16 cellular contexts compared by ENCODE assay signal in the genomic region with DNA sequence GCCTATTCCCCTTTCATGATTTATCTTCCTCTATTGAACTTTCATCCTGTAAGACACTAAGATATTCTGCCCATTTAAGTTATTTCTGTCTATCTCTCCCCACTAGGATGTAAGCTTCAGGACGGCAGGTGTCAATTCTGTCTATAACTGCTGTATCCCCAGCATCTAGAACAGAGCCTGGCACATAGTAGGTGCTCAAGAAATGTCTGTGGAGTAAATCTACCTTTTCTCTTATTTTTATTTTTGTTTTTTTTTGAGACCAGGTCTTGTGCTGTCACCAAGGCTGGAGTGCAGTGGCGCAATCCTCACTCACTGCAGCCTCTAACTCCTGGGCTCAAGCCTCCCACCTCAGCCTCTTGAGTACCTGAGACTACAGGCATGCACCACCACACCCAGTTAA. TPM values are rescaled to one million over a fixed set of nuclear protein-coding genes. Genes with fewer than 3 reads are reported as not detected.
DNase-seq lines count a peak whose midpoint lies in the region; ATAC-seq and TF ChIP-seq lines count a peak whose summit lies in the region.
"Had no signal": no experiment of that assay in that cellular context is flagged by ENCODE, and none has a peak within 500 bp of the region (broad histone marks: within the 10 kb centered on the region; RNA-seq: fewer than 3 reads in every experiment).

No MANE protein-coding gene starts in this region.

- H3K27ac Mint-ChIP-seq in CD4-positive, CD25-positive, alpha-beta regulatory T cell: peak overlapping the region in 2 of 3 donors; percentile 52 to 57
- H3K27ac Mint-ChIP-seq in CD4-positive, alpha-beta memory T cell: peak overlapping the region in 5 of 7 donors; percentile 22 to 78 (median 62)
- H3K27ac Mint-ChIP-seq in activated T-helper 1 cell treated with anti-CD3 and anti-CD28 coated beads, Interleukin-12 subunit alpha, Interleukin-12 subunit beta, Interleukin-2, Interleukin-4 antibody, amounts not matched to agents 30 ng/mL and 10 ng/mL and 1 ng/mL, durations not matched to agents 14 hours and 24 hours and 36 hours: peak overlapping the region; percentile 52
- peak overlapping the region in 8 of 9 donors; percentile 34 to 94 (median 80) for H3K27ac Mint-ChIP-seq in naive thymus-derived CD4-positive, alpha-beta T cell

- ATAC-seq in CD4-positive, CD25-positive, alpha-beta regulatory T cell (ENCODE audit: low read depth in 2 of 2): no peak
- no peak for ATAC-seq in naive thymus-derived CD4-positive, alpha-beta T cell
- ATAC-seq in gastrocnemius medialis: no peak
- ATAC-seq: Right ventricle myocardium inferior had no signal

- H3K4me1 Mint-ChIP-seq in CD4-positive, CD25-positive, alpha-beta regulatory T cell: peaks cover 6 to 43% (median 26%) of the 10 kb centered on the region in 4 donors
- H3K4me1 Mint-ChIP-seq in CD4-positive, alpha-beta memory T cell: peaks cover 20 to 47% (median 34%) of the 10 kb centered on the region in 4 donors
- peaks cover 38% of the 10 kb centered on the region for H3K4me1 Mint-ChIP-seq in activated T-helper 1 cell treated with anti-CD3 and anti-CD28 coated beads, Interleukin-12 subunit alpha, Interleukin-12 subunit beta, Interleukin-2, Interleukin-4 antibody, amounts not matched to agents 30 ng/mL and 10 ng/mL and 1 ng/mL, durations not matched to agents 14 hours and 24 hours and 36 hours (ENCODE audit: low read depth)
- peaks cover 24 to 53% (median 33%) of the 10 kb centered on the region in 7 donors for H3K4me1 Mint-ChIP-seq in naive thymus-derived CD4-positive, alpha-beta T cell

- peaks cover 36% of the 10 kb centered on the region for H3K36me3 Mint-ChIP-seq in CD4-positive, CD25-positive, alpha-beta regulatory T cell
- peaks cover 52 to 62% of the 10 kb centered on the region in 2 donors for H3K36me3 Mint-ChIP-seq in CD4-positive, alpha-beta memory T cell
- peaks cover 37% of the 10 kb centered on the region for H3K36me3 Mint-ChIP-seq in activated T-helper 1 cell treated with anti-CD3 and anti-CD28 coated beads, Interleukin-12 subunit alpha, Interleukin-12 subunit beta, Interleukin-2, Interleukin-4 antibody, amounts not matched to agents 30 ng/mL and 10 ng/mL and 1 ng/mL, durations not matched to agents 14 hours and 24 hours and 36 hours (ENCODE audit: low read depth)
- H3K36me3 Mint-ChIP-seq in naive thymus-derived CD4-positive, alpha-beta T cell: peaks cover 10 to 45% (median 24%) of the 10 kb centered on the region in 5 donors

- H3K27me3 ChIP-seq in CD4-positive, CD25-positive, alpha-beta regulatory T cell (ENCODE audit: control insufficient read depth, insufficient read depth, low read length): no peaks in the 10 kb centered on the region
- no peaks in the 10 kb centered on the region for H3K27me3 ChIP-seq in CD4-positive, alpha-beta memory T cell (ENCODE audit: insufficient read depth, low read length)
- H3K27me3 ChIP-seq in naive thymus-derived CD4-positive, alpha-beta T cell (ENCODE audit: control insufficient read depth in 2 of 2, insufficient read depth in 2 of 2, low read length in 2 of 2): no peaks in the 10 kb centered on the region
- H3K27me3 ChIP-seq in gastrocnemius medialis: no peaks in the 10 kb centered on the region

- no peak for TF ChIP-seq POLR2A in gastrocnemius medialis (IDR thresholded peaks at IDR 0.05)

- H3K9me3 Mint-ChIP-seq in CD4-positive, CD25-positive, alpha-beta regulatory T cell: peaks cover 0 to 2% (median 0%) of the 10 kb centered on the region in 7 donors
- no peaks in the 10 kb centered on the region for H3K9me3 Mint-ChIP-seq in CD4-positive, alpha-beta memory T cell
- H3K9me3 Mint-ChIP-seq in activated T-helper 1 cell treated with anti-CD3 and anti-CD28 coated beads, Interleukin-12 subunit alpha, Interleukin-12 subunit beta, Interleukin-2, Interleukin-4 antibody, amounts not matched to agents 30 ng/mL and 10 ng/mL and 1 ng/mL, durations not matched to agents 14 hours and 24 hours and 36 hours: no peaks in the 10 kb centered on the region
- H3K9me3 Mint-ChIP-seq in naive thymus-derived CD4-positive, alpha-beta T cell: no peaks in the 10 kb centered on the region

- POLR2A ChIA-PET in CD4-positive, alpha-beta memory T cell (lab: Charles Lee; ENCODE audit: partially characterized antibody): interaction anchor here (0.7 to 33.0 kb wide), 16 partner anchors 10 to 89 kb away, joined by 3 to 3358 read pairs (median 16); a partner anchor contains a TSS
- POLR2A ChIA-PET in naive thymus-derived CD4-positive, alpha-beta T cell (lab: Charles Lee): interaction anchor here (0.6 to 35.3 kb wide), 10 partner anchors 8 to 154 kb away, joined by 3 to 1967 read pairs (median 8); a partner anchor contains a TSS

- H3K27ac ChIP-seq in CD4-positive, CD25-positive, alpha-beta regulatory T cell (ENCODE audit: insufficient read depth, low read length, poor library complexity, severe bottlenecking): no peak overlapping the region
- no peak overlapping the region for H3K27ac ChIP-seq in CD4-positive, alpha-beta memory T cell (ENCODE audit: low read depth, low read length)
- H3K27ac ChIP-seq in naive thymus-derived CD4-positive, alpha-beta T cell (ENCODE audit: low read depth, low read length): peak overlapping the region; percentile 31
- no peak overlapping the region for H3K27ac ChIP-seq in gastrocnemius medialis
- H3K27ac ChIP-seq: BLaER1 had no signal

- in situ Hi-C loops in gastrocnemius medialis (cut with MboI; ENCODE audit: low sequenced_read_pairs in 4 of 4): loop anchor here in 3 of 4 donors (5.0 kb wide), 2 partner anchors 36 to 46 kb away; no protein-coding TSS in a partner anchor

- intact Hi-C loops in CD4-positive, alpha-beta memory T cell (cut with micrococcal nuclease): loop anchor here (5.0 kb wide), 1 partner anchor 156 kb away; a partner anchor contains a TSS
- intact Hi-C loops in activated T-helper 1 cell treated with anti-CD3 and anti-CD28 coated beads, Interleukin-12 subunit alpha, Interleukin-12 subunit beta, Interleukin-2, Interleukin-4 antibody, amounts not matched to agents 30 ng/mL and 10 ng/mL and 1 ng/mL, durations not matched to agents 14 hours and 24 hours and 36 hours (cut with micrococcal nuclease): no loop called here
- intact Hi-C loops in naive thymus-derived CD4-positive, alpha-beta T cell (cut with micrococcal nuclease): no loop called here
- intact Hi-C loops in gastrocnemius medialis (cut with DNase I; ENCODE audit: low total_unique reads): loop anchor here (10.0 kb wide), 1 partner anchor 119 kb away; no protein-coding TSS in a partner anchor

- CTCF ChIA-PET in CD4-positive, alpha-beta memory T cell (lab: Charles Lee; ENCODE audit: partially characterized antibody): interaction anchor here (1.0 to 25.6 kb wide), 12 partner anchors 15 to 97 kb away, joined by 3 to 1027 read pairs (median 12); a partner anchor contains a TSS
- CTCF ChIA-PET in naive thymus-derived CD4-positive, alpha-beta T cell (lab: Charles Lee): interaction anchor here (1.9 to 19.8 kb wide), 3 partner anchors 40 to 68 kb away, joined by 7 to 541 read pairs (median 26); a partner anchor contains a TSS

- peaks cover 50% of the 10 kb centered on the region for H3K36me3 ChIP-seq in CD4-positive, CD25-positive, alpha-beta regulatory T cell (ENCODE audit: control insufficient read depth, insufficient read depth, low read length)
- peaks cover 49% of the 10 kb centered on the region for H3K36me3 ChIP-seq in CD4-positive, alpha-beta memory T cell (ENCODE audit: insufficient read depth, low read length)
- peaks cover 0 to 46% (median 20%) of the 10 kb centered on the region in 3 experiments for H3K36me3 ChIP-seq in naive thymus-derived CD4-positive, alpha-beta T cell (ENCODE audit: control insufficient read depth in 2 of 3, insufficient read depth in 3 of 3, low read length in 3 of 3)
- no peaks in the 10 kb centered on the region for H3K36me3 ChIP-seq in gastrocnemius medialis
- H3K36me3 ChIP-seq: BLaER1 had no signal

- H3K4me3 Mint-ChIP-seq in CD4-positive, CD25-positive, alpha-beta regulatory T cell: peak overlapping the region in 3 of 4 donors; percentile 3 to 78 (median 35)
- H3K4me3 Mint-ChIP-seq in CD4-positive, alpha-beta memory T cell: peak overlapping the region in 2 of 8 donors; percentile 44 to 46
- H3K4me3 Mint-ChIP-seq in activated T-helper 1 cell treated with anti-CD3 and anti-CD28 coated beads, Interleukin-12 subunit alpha, Interleukin-12 subunit beta, Interleukin-2, Interleukin-4 antibody, amounts not matched to agents 30 ng/mL and 10 ng/mL and 1 ng/mL, durations not matched to agents 14 hours and 24 hours and 36 hours: no peak overlapping the region
- H3K4me3 Mint-ChIP-seq in naive thymus-derived CD4-positive, alpha-beta T cell: peak overlapping the region in 3 of 10 donors; percentile 42 to 99 (median 79)

- H3K27me3 Mint-ChIP-seq in CD4-positive, CD25-positive, alpha-beta regulatory T cell: no peaks in the 10 kb centered on the region
- H3K27me3 Mint-ChIP-seq in CD4-positive, alpha-beta memory T cell: no peaks in the 10 kb centered on the region
- no peaks in the 10 kb centered on the region for H3K27me3 Mint-ChIP-seq in activated T-helper 1 cell treated with anti-CD3 and anti-CD28 coated beads, Interleukin-12 subunit alpha, Interleukin-12 subunit beta, Interleukin-2, Interleukin-4 antibody, amounts not matched to agents 30 ng/mL and 10 ng/mL and 1 ng/mL, durations not matched to agents 14 hours and 24 hours and 36 hours (ENCODE audit: insufficient read depth)
- no peaks in the 10 kb centered on the region for H3K27me3 Mint-ChIP-seq in naive thymus-derived CD4-positive, alpha-beta T cell

- no peak for DNase-seq in CD4-positive, CD25-positive, alpha-beta regulatory T cell
- DNase-seq in CD4-positive, alpha-beta memory T cell: no peak
- DNase-seq in activated T-helper 1 cell treated with anti-CD3 and anti-CD28 coated beads, Interleukin-12 subunit alpha, Interleukin-12 subunit beta, Interleukin-2, Interleukin-4 antibody, amounts not matched to agents 30 ng/mL and 10 ng/mL and 1 ng/mL, durations not matched to agents 14 hours and 24 hours and 36 hours (ENCODE audit: low spot score): no peak
- DNase-seq in naive thymus-derived CD4-positive, alpha-beta T cell: no peak
- DNase-seq in gastrocnemius medialis (no peak), RKO (ENCODE audit: low spot score) (no peak), iPS-NIHi7 (ENCODE audit: extremely low spot score) (no peak)
- DNase-seq: Caco-2, H7, NCI-H1930, NCI-H2171, NCI-H446 treated with DMSO at 0.1 percent for 48 hours, NCI-H748 treated with DMSO at 0.1 percent for 48 hours had no signal

- H3K4me3 ChIP-seq in CD4-positive, CD25-positive, alpha-beta regulatory T cell (ENCODE audit: low read depth, low read length): no peak overlapping the region
- no peak overlapping the region for H3K4me3 ChIP-seq in CD4-positive, alpha-beta memory T cell (ENCODE audit: low read length in 2 of 2)
- no peak overlapping the region for H3K4me3 ChIP-seq in naive thymus-derived CD4-positive, alpha-beta T cell (ENCODE audit: low read length)
- H3K4me3 ChIP-seq in gastrocnemius medialis: no peak overlapping the region
- H3K4me3 ChIP-seq: BLaER1 had no signal

- H3K4me1 ChIP-seq in CD4-positive, CD25-positive, alpha-beta regulatory T cell (ENCODE audit: control insufficient read depth, insufficient read depth, low read length, poor library complexity, severe bottlenecking): peaks cover 42% of the 10 kb centered on the region
- peaks cover 36% of the 10 kb centered on the region for H3K4me1 ChIP-seq in CD4-positive, alpha-beta memory T cell (ENCODE audit: insufficient read depth, low read length)
- peaks cover 27 to 34% of the 10 kb centered on the region in 2 donors for H3K4me1 ChIP-seq in naive thymus-derived CD4-positive, alpha-beta T cell (ENCODE audit: control insufficient read depth in 2 of 2, insufficient read depth in 2 of 2, low read length in 2 of 2)
- H3K4me1 ChIP-seq in gastrocnemius medialis: peaks cover 4 to 5% of the 10 kb centered on the region in 2 donors
- H3K4me1 ChIP-seq: Caco-2 had no signal

- no peaks in the 10 kb centered on the region for H3K9me3 ChIP-seq in CD4-positive, CD25-positive, alpha-beta regulatory T cell (ENCODE audit: control insufficient read depth in 2 of 2, low read length in 2 of 2)
- H3K9me3 ChIP-seq in CD4-positive, alpha-beta memory T cell (ENCODE audit: control insufficient read depth in 1 of 2, low read length in 2 of 2): no peaks in the 10 kb centered on the region
- H3K9me3 ChIP-seq in naive thymus-derived CD4-positive, alpha-beta T cell (ENCODE audit: control insufficient read depth in 2 of 3, low read length in 3 of 3): no peaks in the 10 kb centered on the region
- no peaks in the 10 kb centered on the region for H3K9me3 ChIP-seq in gastrocnemius medialis
- H3K9me3 ChIP-seq: BLaER1, Caco-2 had no signal

- no peak for TF ChIP-seq CTCF in gastrocnemius medialis (IDR thresholded peaks at IDR 0.05 in 4 of 5, conservative IDR thresholded peaks at IDR 0.05 in 1 of 5)

RNA-seq across cellular contexts. Expression of a gene that starts 5.6 kb away (rescaled TPM):
- 1,528 TPM for total RNA-seq in CD4-positive, CD25-positive, alpha-beta regulatory T cell
- over 10,000 TPM in 2 of 4 donors, 1,000 to 10,000 TPM in 2; 9,467 to 12,173 (median 10,919) TPM for polyA plus RNA-seq in CD4-positive, CD25-positive, alpha-beta regulatory T cell
- 1,000 to 10,000 TPM; 1,302 to 1,324 TPM for total RNA-seq in CD4-positive, alpha-beta memory T cell
- polyA plus RNA-seq in CD4-positive, alpha-beta memory T cell: over 10,000 TPM in 1 of 2 donors, 1,000 to 10,000 TPM in 1; 8,660 to 12,303 TPM
- total RNA-seq in activated T-helper 1 cell treated with anti-CD3 and anti-CD28 coated beads, Interleukin-12 subunit alpha, Interleukin-12 subunit beta, Interleukin-2, Interleukin-4 antibody, amounts not matched to agents 30 ng/mL and 10 ng/mL and 1 ng/mL, durations not matched to agents 14 hours and 24 hours and 36 hours: 394 and 411 TPM in 2 replicates
- total RNA-seq in naive thymus-derived CD4-positive, alpha-beta T cell: 1,000 to 10,000 TPM in 3 of 5 experiments, 100 to 1,000 TPM in 2; 719 to 1,390 (median 1,130) TPM
- 1,000 to 10,000 TPM; 7,628 to 8,133 TPM for polyA plus RNA-seq in naive thymus-derived CD4-positive, alpha-beta T cell
- 1 to 10 TPM in 2 of 4 donors, not detected in 2; 1.4 to 2.8 TPM for total RNA-seq in gastrocnemius medialis
- total RNA-seq: Caco-2, LHCN-M2 had no signal

RNA-seq across cellular contexts. Expression of a gene that starts 16.9 kb away (rescaled TPM):
- total RNA-seq in CD4-positive, CD25-positive, alpha-beta regulatory T cell: 30.8 TPM
- 10 to 100 TPM in 3 of 4 donors, 1 to 10 TPM in 1; 8.1 to 15.2 (median 11.0) TPM for polyA plus RNA-seq in CD4-positive, CD25-positive, alpha-beta regulatory T cell
- 100 to 1,000 TPM; 115 to 117 TPM for total RNA-seq in CD4-positive, alpha-beta memory T cell
- 10 to 100 TPM; 13.3 to 17.4 TPM for polyA plus RNA-seq in CD4-positive, alpha-beta memory T cell
- total RNA-seq in activated T-helper 1 cell treated with anti-CD3 and anti-CD28 coated beads, Interleukin-12 subunit alpha, Interleukin-12 subunit beta, Interleukin-2, Interleukin-4 antibody, amounts not matched to agents 30 ng/mL and 10 ng/mL and 1 ng/mL, durations not matched to agents 14 hours and 24 hours and 36 hours: 14.8 and 22.1 TPM in 2 replicates
- 100 to 1,000 TPM in 3 of 5 experiments, 10 to 100 TPM in 2; 35.7 to 131 (median 124) TPM for total RNA-seq in naive thymus-derived CD4-positive, alpha-beta T cell
- polyA plus RNA-seq in naive thymus-derived CD4-positive, alpha-beta T cell: 10 to 100 TPM; 10.5 to 13.6 TPM
- total RNA-seq in gastrocnemius medialis: 1 to 10 TPM; 2.7 to 3.8 (median 3.4) TPM

RNA-seq across cellular contexts. Expression of a gene that starts 30.5 kb away (rescaled TPM):
- total RNA-seq in CD4-positive, CD25-positive, alpha-beta regulatory T cell: 2.3 TPM
- polyA plus RNA-seq in CD4-positive, CD25-positive, alpha-beta regulatory T cell: 1 to 10 TPM in 3 of 4 donors, not detected in 1; 1.0 to 2.0 (median 1.3) TPM
- total RNA-seq in CD4-positive, alpha-beta memory T cell: 1 to 10 TPM; 5.7 to 6.7 TPM
- polyA plus RNA-seq in CD4-positive, alpha-beta memory T cell: 1 to 10 TPM in 1 of 2 donors, under 1 TPM in 1; 0.27 to 3.8 TPM
- 0.83 and 1.9 TPM in 2 replicates for total RNA-seq in activated T-helper 1 cell treated with anti-CD3 and anti-CD28 coated beads, Interleukin-12 subunit alpha, Interleukin-12 subunit beta, Interleukin-2, Interleukin-4 antibody, amounts not matched to agents 30 ng/mL and 10 ng/mL and 1 ng/mL, durations not matched to agents 14 hours and 24 hours and 36 hours
- 1 to 10 TPM in 3 of 5 experiments, under 1 TPM in 1, not detected in 1; 0.59 to 1.5 (median 1.2) TPM for total RNA-seq in naive thymus-derived CD4-positive, alpha-beta T cell
- polyA plus RNA-seq in naive thymus-derived CD4-positive, alpha-beta T cell: 1 to 10 TPM in 1 of 2 donors, not detected in 1; 1.1 TPM
- not detected for total RNA-seq in gastrocnemius medialis
- total RNA-seq: LHCN-M2, Right ventricle myocardium inferior had no signal

RNA-seq across cellular contexts. Expression of a gene that starts 43.5 kb away (rescaled TPM):
- 404 TPM for total RNA-seq in CD4-positive, CD25-positive, alpha-beta regulatory T cell
- polyA plus RNA-seq in CD4-positive, CD25-positive, alpha-beta regulatory T cell: 1,000 to 10,000 TPM; 1,085 to 1,853 (median 1,299) TPM
- 100 to 1,000 TPM; 293 to 305 TPM for total RNA-seq in CD4-positive, alpha-beta memory T cell
- 1,000 to 10,000 TPM in 1 of 2 donors, 100 to 1,000 TPM in 1; 979 to 1,531 TPM for polyA plus RNA-seq in CD4-positive, alpha-beta memory T cell
- total RNA-seq in activated T-helper 1 cell treated with anti-CD3 and anti-CD28 coated beads, Interleukin-12 subunit alpha, Interleukin-12 subunit beta, Interleukin-2, Interleukin-4 antibody, amounts not matched to agents 30 ng/mL and 10 ng/mL and 1 ng/mL, durations not matched to agents 14 hours and 24 hours and 36 hours: 551 and 575 TPM in 2 replicates
- 100 to 1,000 TPM; 156 to 636 (median 224) TPM for total RNA-seq in naive thymus-derived CD4-positive, alpha-beta T cell
- polyA plus RNA-seq in naive thymus-derived CD4-positive, alpha-beta T cell: 100 to 1,000 TPM; 569 to 630 TPM
- total RNA-seq in gastrocnemius medialis: 10 to 100 TPM; 10.3 to 16.9 (median 13.1) TPM

RNA-seq across cellular contexts. Expression of a gene that starts 49.2 kb away (rescaled TPM):
- not detected for total RNA-seq in CD4-positive, CD25-positive, alpha-beta regulatory T cell
- under 1 TPM in 2 of 4 donors, not detected in 2; 0.25 to 0.55 TPM for polyA plus RNA-seq in CD4-positive, CD25-positive, alpha-beta regulatory T cell
- not detected for total RNA-seq in CD4-positive, alpha-beta memory T cell
- under 1 TPM; 0.49 to 0.63 TPM for polyA plus RNA-seq in CD4-positive, alpha-beta memory T cell
- not detected in 2 replicates for total RNA-seq in activated T-helper 1 cell treated with anti-CD3 and anti-CD28 coated beads, Interleukin-12 subunit alpha, Interleukin-12 subunit beta, Interleukin-2, Interleukin-4 antibody, amounts not matched to agents 30 ng/mL and 10 ng/mL and 1 ng/mL, durations not matched to agents 14 hours and 24 hours and 36 hours
- 1 to 10 TPM in 1 of 5 experiments, under 1 TPM in 2, not detected in 2; 0.22 to 6.3 (median 0.51) TPM for total RNA-seq in naive thymus-derived CD4-positive, alpha-beta T cell
- not detected for polyA plus RNA-seq in naive thymus-derived CD4-positive, alpha-beta T cell
- total RNA-seq in gastrocnemius medialis: not detected
- total RNA-seq: Caco-2, H7, LHCN-M2 had no signal

Comparison
In these comparisons a context has a peak if more than half of its experiments do, and no peak if none do; other contexts are left out.
1. RNA of a gene that starts 5.6 kb away (total RNA-seq): 1,528 TPM in CD4-positive, CD25-positive, alpha-beta regulatory T cell (single experiment), 1,302 to 1,324 TPM in CD4-positive, alpha-beta memory T cell, 719 to 1,390 TPM in naive thymus-derived CD4-positive, alpha-beta T cell and 394 to 411 TPM in activated T-helper 1 cell treated with anti-CD3 and anti-CD28 coated beads, Interleukin-12 subunit alpha, Interleukin-12 subunit beta, Interleukin-2, Interleukin-4 antibody, amounts not matched to agents 30 ng/mL and 10 ng/mL and 1 ng/mL, durations not matched to agents 14 hours and 24 hours and 36 hours; 1.4 to 2.8 TPM in gastrocnemius medialis; every median in the first group is over 100 times any median in the second.
2. intact Hi-C loops: an anchor here in CD4-positive, alpha-beta memory T cell (5.0 kb wide) and gastrocnemius medialis (10.0 kb wide); none called in activated T-helper 1 cell treated with anti-CD3 and anti-CD28 coated beads, Interleukin-12 subunit alpha, Interleukin-12 subunit beta, Interleukin-2, Interleukin-4 antibody, amounts not matched to agents 30 ng/mL and 10 ng/mL and 1 ng/mL, durations not matched to agents 14 hours and 24 hours and 36 hours and naive thymus-derived CD4-positive, alpha-beta T cell.
3. Peak in every context shown above with its lines, with median percentiles within 50 percentile points of each other: H3K27ac Mint-ChIP-seq.